ENCODE assay signal across 1 cellular context in genomic region chr1:25948641-25949040, GRCh38.
A peak's percentile ranks its signal among the peaks of the same experiment; 100 is the strongest.
TF ChIP-seq lines count a peak whose summit lies in the region.

No MANE protein-coding gene starts in this region.

TF ChIP-seq in K562, 482 proteins besides CTCF, POLR2A, EP300 and RAD21 (continued from another document):
- no peak for TF ChIP-seq ZNF347 (CRISPR knock-in tag; IDR thresholded peaks at IDR 0.05; ENCODE audit: low read depth)
- 0 out of 2 replicates have a peak, but pooled peaks have one; percentile 13 for TF ChIP-seq SMAD4 (CRISPR knock-in tag; conservative IDR thresholded peaks at IDR 0.05)
- TF ChIP-seq CBFA2T3 (IDR thresholded peaks at IDR 0.05) = peak; percentile 32
- no peak for TF ChIP-seq PREB (CRISPR knock-in tag; IDR thresholded peaks at IDR 0.05)
- no peak for TF ChIP-seq E4F1 (CRISPR knock-in tag; IDR thresholded peaks at IDR 0.05; ENCODE audit: borderline replicate concordance)
- no peak for TF ChIP-seq SMAD3 (CRISPR knock-in tag; conservative IDR thresholded peaks at IDR 0.05)
